In the genomic region with DNA sequence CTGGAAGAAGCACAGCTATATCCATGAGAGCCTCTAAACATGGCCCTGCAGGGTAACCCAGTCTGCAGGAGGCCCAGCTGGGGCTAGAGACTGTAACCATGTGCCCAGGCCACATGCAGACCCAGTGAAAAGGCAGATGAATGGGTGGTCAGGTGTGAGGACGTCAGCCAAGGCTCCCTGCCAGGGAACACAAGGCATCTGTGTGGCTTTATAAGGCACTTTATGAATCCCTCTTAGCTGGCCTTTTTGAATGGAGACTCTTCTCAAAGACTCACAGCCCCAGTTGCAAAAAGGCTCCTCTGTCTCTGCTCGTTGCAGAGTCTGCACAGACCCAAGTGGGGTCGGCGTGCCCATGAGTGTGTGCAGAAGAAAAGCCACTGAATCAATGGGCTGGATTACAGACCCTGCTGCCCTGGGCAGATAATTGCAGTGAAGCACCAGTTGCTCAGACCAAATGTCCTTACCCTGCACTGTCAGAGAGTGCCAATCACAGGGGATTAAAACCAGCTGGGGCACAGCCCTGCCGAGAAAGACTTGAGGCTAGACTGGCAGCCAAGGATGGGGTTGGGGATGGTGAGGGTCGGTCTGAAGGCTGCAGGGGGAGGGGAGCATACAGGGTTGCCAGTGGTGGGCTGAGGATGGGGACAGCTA, we compare ENCODE assay signal across 18 cellular contexts.
DNase-seq lines count a peak whose midpoint lies in the region; ATAC-seq lines count a peak whose summit lies in the region.
"Had no signal": no experiment of that assay in that cellular context is flagged by ENCODE, and none has a peak within 500 bp of the region (broad histone marks: within the 10 kb centered on the region; RNA-seq: fewer than 3 reads in every experiment).

No MANE protein-coding gene starts in this region.

- H3K4me3 Mint-ChIP-seq in effector memory CD8-positive, alpha-beta T cell, result no peak overlapping the region
- H3K4me3 Mint-ChIP-seq: activated CD8-positive, alpha-beta memory T cell treated with anti-CD3 and anti-CD28 coated beads, Interleukin-2, amount 10 ng/mL, durations not matched to agents 7 days and 5 days; activated naive CD4-positive, alpha-beta T cell treated with anti-CD3 and anti-CD28 coated beads, Interleukin-2, amount 10 ng/mL, durations not matched to agents 7 days and 5 days; central memory CD8-positive, alpha-beta T cell had no signal

- H3K27ac Mint-ChIP-seq in effector memory CD8-positive, alpha-beta T cell, result no peak overlapping the region
- H3K27ac Mint-ChIP-seq: activated CD8-positive, alpha-beta memory T cell treated with anti-CD3 and anti-CD28 coated beads, Interleukin-2, amount 10 ng/mL, durations not matched to agents 7 days and 5 days; activated naive CD4-positive, alpha-beta T cell treated with anti-CD3 and anti-CD28 coated beads, Interleukin-2, amount 10 ng/mL, durations not matched to agents 7 days and 5 days had no signal

- no peaks in the 10 kb centered on the region for H3K9me3 ChIP-seq in ectodermal cell (ENCODE audit: control insufficient read depth, low read length)
- H3K9me3 ChIP-seq: BLaER1, MG63, pancreas had no signal

- no peaks in the 10 kb centered on the region for H3K9me3 Mint-ChIP-seq in effector memory CD8-positive, alpha-beta T cell
- H3K9me3 Mint-ChIP-seq: activated naive CD4-positive, alpha-beta T cell treated with anti-CD3 and anti-CD28 coated beads, Interleukin-2, amount 10 ng/mL, durations not matched to agents 7 days and 5 days; central memory CD8-positive, alpha-beta T cell had no signal

- H3K4me1 ChIP-seq in ectodermal cell (ENCODE audit: control insufficient read depth, insufficient read depth, low read length), result peaks cover 26% of the 10 kb centered on the region
- H3K4me1 ChIP-seq: pancreas had no signal

- H3K27me3 Mint-ChIP-seq in effector memory CD8-positive, alpha-beta T cell, result peaks cover 46 to 86% of the 10 kb centered on the region in 2 donors

- WGBS in ectodermal cell, 2 experiments, result 18 to 19% methylated on average over 6 of the region's 6 CpGs

- no peaks in the 10 kb centered on the region for H3K27me3 ChIP-seq in ectodermal cell (ENCODE audit: control insufficient read depth, insufficient read depth, low read length, poor library complexity, severe bottlenecking)
- H3K27me3 ChIP-seq: BLaER1, MG63, pancreas had no signal

- H3K4me3 ChIP-seq in ectodermal cell (ENCODE audit: insufficient read depth, low read depth, low read length), result no peak overlapping the region
- H3K4me3 ChIP-seq: BLaER1, MG63, pancreas had no signal

- peak overlapping the region; percentile 16 for H3K27ac ChIP-seq in ectodermal cell (ENCODE audit: insufficient read depth, low read depth, low read length, poor library complexity, severe bottlenecking)
- H3K27ac ChIP-seq: BLaER1, pancreas had no signal

- peaks cover 0 to 2% of the 10 kb centered on the region in 2 donors for H3K4me1 Mint-ChIP-seq in effector memory CD8-positive, alpha-beta T cell (ENCODE audit: low read depth in 2 of 2)
- H3K4me1 Mint-ChIP-seq: activated CD8-positive, alpha-beta memory T cell treated with anti-CD3 and anti-CD28 coated beads, Interleukin-2, amount 10 ng/mL, durations not matched to agents 7 days and 5 days; activated naive CD4-positive, alpha-beta T cell treated with anti-CD3 and anti-CD28 coated beads, Interleukin-2, amount 10 ng/mL, durations not matched to agents 7 days and 5 days; central memory CD8-positive, alpha-beta T cell had no signal

- DNase-seq in NCI-H146 treated with DMSO at 0.1 percent for 48 hours (lab: John Stamatoyannopoulos, UW; ENCODE audit: unreplicated experiment) (peak; percentile 47), RPMI8226 (peak; percentile 43), retina (peak; percentile 40), mucosa of gallbladder (ENCODE audit: low spot score) (no peak), NCI-H1105 (lab: John Stamatoyannopoulos, UW) (no peak)
- DNase-seq in effector memory CD8-positive, alpha-beta T cell, result no peak
- DNase-seq: activated CD8-positive, alpha-beta memory T cell treated with anti-CD3 and anti-CD28 coated beads, Interleukin-2, amount 10 ng/mL, durations not matched to agents 7 days and 5 days; activated naive CD4-positive, alpha-beta T cell treated with anti-CD3 and anti-CD28 coated beads, Interleukin-2, amount 10 ng/mL, durations not matched to agents 7 days and 5 days; DND-41; islet precursor cell; MG63; NCI-H510A treated with DMSO at 0.1 percent for 48 hours; pancreas; T-helper 1 cell had no signal

- no peaks in the 10 kb centered on the region for H3K36me3 Mint-ChIP-seq in effector memory CD8-positive, alpha-beta T cell (ENCODE audit: insufficient read depth)
- H3K36me3 Mint-ChIP-seq: activated CD8-positive, alpha-beta memory T cell treated with anti-CD3 and anti-CD28 coated beads, Interleukin-2, amount 10 ng/mL, durations not matched to agents 7 days and 5 days; activated naive CD4-positive, alpha-beta T cell treated with anti-CD3 and anti-CD28 coated beads, Interleukin-2, amount 10 ng/mL, durations not matched to agents 7 days and 5 days had no signal

- no peak for ATAC-seq in effector memory CD8-positive, alpha-beta T cell (replicated peaks)
- ATAC-seq: activated CD8-positive, alpha-beta memory T cell treated with anti-CD3 and anti-CD28 coated beads, Interleukin-2, amount 10 ng/mL, durations not matched to agents 7 days and 5 days; HepG2; pancreas had no signal

- no peaks in the 10 kb centered on the region for H3K36me3 ChIP-seq in ectodermal cell (ENCODE audit: control insufficient read depth, insufficient read depth, low read length)
- H3K36me3 ChIP-seq: BLaER1, MG63, pancreas had no signal

Comparison
In these comparisons a context has a peak if more than half of its experiments do, and no peak if none do; other contexts are left out.
1. DNase-seq: peak in NCI-H146 treated with DMSO at 0.1 percent for 48 hours (single experiment), RPMI8226 (single experiment) and retina (single experiment); none in effector memory CD8-positive, alpha-beta T cell (0 of 3), mucosa of gallbladder (single experiment) and NCI-H1105 (single experiment).